ENCODE assay signal across 18 cellular contexts in genomic region chr1:192543445-192543844, GRCh38. TPM values are rescaled to one million over a fixed set of nuclear protein-coding genes. Genes with fewer than 3 reads are reported as not detected.
"Had no signal": no experiment of that assay in that cellular context is flagged by ENCODE, and none has a peak within 500 bp of the region (broad histone marks: within the 10 kb centered on the region; RNA-seq: fewer than 3 reads in every experiment).

No MANE protein-coding gene starts in this region.

- DNase-seq: activated CD4-positive, alpha-beta T cell treated with anti-CD3 and anti-CD28 coated beads, Interleukin-2, amount 50 U/mL, for 4 hours; activated CD4-positive, CD25-positive, alpha-beta regulatory T cell treated with anti-CD3 and anti-CD28 coated beads, Interleukin-2, amount 50 U/mL, for 72 hours; activated CD8-positive, alpha-beta memory T cell treated with anti-CD3 and anti-CD28 coated beads, Interleukin-2, amount 50 U/mL, for 4 hours; activated T-cell treated with anti-CD3 and anti-CD28 coated beads, Interleukin-2, amount 50 U/mL, for 72 hours; aorta; foreskin melanocyte; heart left ventricle; islet precursor cell; left lung; nephron progenitor cell; retina; stimulated activated CD4-positive, alpha-beta T cell treated with anti-CD3 and anti-CD28 coated beads, Interleukin-15, amount 100 ng/mL, for 24 hours; stimulated activated CD4-positive, alpha-beta T cell treated with anti-CD3 and anti-CD28 coated beads, Interleukin-4, amount 100 ng/mL, for 24 hours; stimulated activated naive CD8-positive, alpha-beta T cell treated with anti-CD3 and anti-CD28 coated beads, Interleukin-15, amount 100 ng/mL, for 72 hours had no signal

- H3K79me2 ChIP-seq: parathyroid adenoma had no signal

- H3K9ac ChIP-seq: parathyroid adenoma had no signal

- H2AFZ ChIP-seq: parathyroid adenoma had no signal

- H3K4me1 ChIP-seq: breast epithelium, parathyroid adenoma had no signal

- H3K36me3 ChIP-seq: breast epithelium, heart left ventricle, left lung, thoracic aorta had no signal

- H3K9me3 ChIP-seq: breast epithelium, heart left ventricle, left lung, thoracic aorta had no signal

- ATAC-seq: activated T-cell treated with anti-CD3 and anti-CD28 coated beads, Interleukin-2, amount 50 U/mL, for 72 hours; heart left ventricle; left lung; stimulated activated naive CD8-positive, alpha-beta T cell treated with anti-CD3 and anti-CD28 coated beads, Interleukin-15, amount 100 ng/mL, for 72 hours had no signal

- H3K27me3 ChIP-seq: breast epithelium, heart left ventricle, left lung had no signal

- H3K4me3 ChIP-seq: breast epithelium, heart left ventricle, left lung, thoracic aorta had no signal

- FAIRE-seq: endothelial cell of umbilical vein had no signal

- H3K27ac ChIP-seq: breast epithelium, heart left ventricle, left lung, parathyroid adenoma, thoracic aorta had no signal

RNA-seq across cellular contexts. Expression of gene RGS1, which starts 32.1 kb away (rescaled TPM):
- total RNA-seq: endothelial cell of umbilical vein had no signal
- polyA plus RNA-seq: endothelial cell of umbilical vein had no signal
